Comparison of ENCODE assay signal across 13 cellular contexts in genomic region chr3:124781706-124782376, GRCh38. TPM values are rescaled to one million over a fixed set of nuclear protein-coding genes. Genes with fewer than 3 reads are reported as not detected.
DNase-seq lines count a peak whose midpoint lies in the region; ATAC-seq and TF ChIP-seq lines count a peak whose summit lies in the region.
"Had no signal": no experiment of that assay in that cellular context is flagged by ENCODE, and none has a peak within 500 bp of the region (broad histone marks: within the 10 kb centered on the region; RNA-seq: fewer than 3 reads in every experiment).

No MANE protein-coding gene starts in this region.

- no peaks in the 10 kb centered on the region for H3K27me3 ChIP-seq in heart left ventricle
- no peaks in the 10 kb centered on the region for H3K27me3 ChIP-seq in parathyroid adenoma (ENCODE audit: control insufficient read depth, insufficient read depth, low read length)
- no peaks in the 10 kb centered on the region for H3K27me3 ChIP-seq in uterus
- H3K27me3 ChIP-seq: left lung, pancreas had no signal

- TF ChIP-seq POLR2A in heart left ventricle (IDR thresholded peaks at IDR 0.05) (no peak), uterus (IDR thresholded peaks at IDR 0.05) (no peak)

- no peak overlapping the region for H3K4me2 ChIP-seq in parathyroid adenoma (ENCODE audit: low read length)

- no peak for TF ChIP-seq CTCF in heart left ventricle (IDR thresholded peaks at IDR 0.05)
- no peak for TF ChIP-seq CTCF in fibroblast of villous mesenchyme (IDR thresholded peaks at IDR 0.05; ENCODE audit: insufficient read depth, low read depth, low read length)
- TF ChIP-seq CTCF in parathyroid adenoma (IDR thresholded peaks at IDR 0.05): no peak
- no peak for TF ChIP-seq CTCF in uterus (IDR thresholded peaks at IDR 0.05)

- intact Hi-C loops in heart left ventricle (cut with DNase I) (loop anchor here in 6 of 10 donors (2.0 to 10.0 kb wide), 4 partner anchors 50 to 105 kb away; partner anchors contain the start of gene ITGB5 (in 4 of the 6)), Right ventricle myocardium inferior (cut with DNase I) (no loop called here), uterus (cut with DNase I; ENCODE audit: low total_unique reads) (no loop called here)

- DNase-seq in heart left ventricle: no peak
- no peak for DNase-seq in Right ventricle myocardium inferior (ENCODE audit: missing footprints)
- peak; percentile 53 for DNase-seq in fibroblast of villous mesenchyme (ENCODE audit: low read depth)
- DNase-seq in uterus: no peak
- DNase-seq in DMS53 (lab: John Stamatoyannopoulos, UW): no peak
- no peak for DNase-seq in OCI-M2 (lab: John Stamatoyannopoulos, UW; ENCODE audit: unreplicated experiment)
- DNase-seq: activated CD8-positive, alpha-beta memory T cell treated with anti-CD3 and anti-CD28 coated beads for 24 hours; activated gamma-delta T cell treated with Interleukin-2 at 50 U/mL for 16 hours; left lung; NCI-H226; pancreas had no signal

- no peak overlapping the region for H3K9ac ChIP-seq in parathyroid adenoma

- H3K79me2 ChIP-seq in parathyroid adenoma: no peaks in the 10 kb centered on the region

- H3K36me3 ChIP-seq in heart left ventricle (peaks cover 0 to 12% (median 0%) of the 10 kb centered on the region in 9 donors), parathyroid adenoma (ENCODE audit: control insufficient read depth, insufficient read depth, low read length) (no peaks in the 10 kb centered on the region), uterus (no peaks in the 10 kb centered on the region)
- H3K36me3 ChIP-seq: left lung, pancreas had no signal

- H3K4me1 ChIP-seq in heart left ventricle (peaks cover 6 to 98% (median 62%) of the 10 kb centered on the region in 12 donors), parathyroid adenoma (peaks cover 51% of the 10 kb centered on the region), uterus (peaks cover 8 to 20% of the 10 kb centered on the region in 2 donors)

- 57 to 61% (median 59%) methylated on average over 5 of the region's 5 CpGs for WGBS in heart left ventricle, 4 donors

- H3K9me3 ChIP-seq in heart left ventricle (no peaks in the 10 kb centered on the region), parathyroid adenoma (ENCODE audit: control insufficient read depth, low read length) (no peaks in the 10 kb centered on the region), uterus (no peaks in the 10 kb centered on the region)
- H3K9me3 ChIP-seq: left lung, pancreas had no signal

- ATAC-seq in heart left ventricle (no peak), Right ventricle myocardium inferior (no peak), GM19351 (IDR thresholded peaks at IDR 0.05; ENCODE audit: unreplicated experiment) (no peak)

- H3K27ac ChIP-seq in heart left ventricle (peak overlapping the region; percentile 77 to 95 (median 91)), parathyroid adenoma (peak overlapping the region; percentile 94), uterus (peak overlapping the region; percentile 87 to 93)
- H3K27ac ChIP-seq: pancreas had no signal

- H3K4me3 ChIP-seq in heart left ventricle: no peak overlapping the region
- no peak overlapping the region for H3K4me3 ChIP-seq in fibroblast of villous mesenchyme (ENCODE audit: low read depth, low read length)
- no peak overlapping the region for H3K4me3 ChIP-seq in parathyroid adenoma (ENCODE audit: low read depth, low read length)
- H3K4me3 ChIP-seq in uterus: no peak overlapping the region
- H3K4me3 ChIP-seq: left lung, pancreas had no signal

- H2AFZ ChIP-seq in parathyroid adenoma: no peak overlapping the region

RNA-seq across cellular contexts. Expression of gene UMPS, which starts 51.6 kb away (rescaled TPM):
- total RNA-seq in heart left ventricle: 10 to 100 TPM in 2 of 9 donors, 1 to 10 TPM in 7; 4.7 to 15.9 (median 7.1) TPM
- 1 to 10 TPM; 2.3 to 7.8 TPM for polyA plus RNA-seq in heart left ventricle
- total RNA-seq in Right ventricle myocardium inferior: 9.4 TPM
- 17.4 and 31.1 TPM in 2 replicates for total RNA-seq in fibroblast of villous mesenchyme
- 10 to 100 TPM in 3 of 4 donors, 1 to 10 TPM in 1; 5.4 to 54.8 (median 19.9) TPM for total RNA-seq in uterus

Comparison
In these comparisons a context has a peak if more than half of its experiments do, and no peak if none do; other contexts are left out.
1. intact Hi-C loops: an anchor here in heart left ventricle (2.0 to 10.0 kb wide); none called in Right ventricle myocardium inferior and uterus.